Comparison of ENCODE assay signal across 19 cellular contexts in the genomic region with DNA sequence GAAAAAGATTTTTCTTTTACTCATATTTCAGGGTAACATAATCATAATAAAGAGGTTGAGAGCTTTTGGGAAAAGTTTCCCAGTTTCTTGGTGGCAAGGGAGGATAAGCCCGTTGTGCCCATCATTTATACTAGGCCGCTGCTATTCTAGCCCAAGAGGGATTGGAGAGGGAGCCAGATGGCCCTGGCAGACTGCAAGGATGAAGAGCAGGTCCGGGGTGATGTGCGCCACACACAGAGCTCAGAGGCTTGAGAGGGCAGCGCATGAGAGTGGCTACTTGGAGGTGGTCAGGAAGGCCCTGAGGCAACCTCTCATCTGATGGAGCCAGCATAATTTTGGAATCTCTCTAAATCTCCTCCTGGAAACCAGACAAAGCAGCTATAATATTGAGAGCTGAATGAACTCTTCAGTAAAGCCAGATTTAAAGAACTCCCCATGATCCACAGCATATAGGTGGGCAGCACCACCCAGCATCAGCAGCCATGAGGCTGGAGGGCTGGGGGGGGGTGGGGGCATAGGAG.
A peak's percentile ranks its signal among the peaks of the same experiment; 100 is the strongest.
DNase-seq lines count a peak whose midpoint lies in the region; ATAC-seq and TF ChIP-seq lines count a peak whose summit lies in the region.
"Had no signal": no experiment of that assay in that cellular context is flagged by ENCODE, and none has a peak within 500 bp of the region (broad histone marks: within the 10 kb centered on the region; RNA-seq: fewer than 3 reads in every experiment).

No MANE protein-coding gene starts in this region.

- H3K36me3 ChIP-seq in SK-N-SH (replicated peaks in 1 of 2; ENCODE audit: control insufficient read depth in 1 of 2, insufficient read depth in 2 of 2, low read length in 1 of 2) (no peaks in the 10 kb centered on the region), osteoblast (ENCODE audit: insufficient read depth, low read length) (no peaks in the 10 kb centered on the region)
- H3K36me3 ChIP-seq: SJCRH30 had no signal

- peaks cover 2% of the 10 kb centered on the region for H3K9me3 Mint-ChIP-seq in memory B cell

- no peaks in the 10 kb centered on the region for H3K9me3 ChIP-seq in SK-N-SH
- no peaks in the 10 kb centered on the region for H3K9me3 ChIP-seq in osteoblast (ENCODE audit: low read depth, low read length)
- H3K9me3 ChIP-seq: SJCRH30 had no signal

- POLR2A ChIA-PET in SK-N-SH (lab: Yijun Ruan, JAX) = interaction anchor here (0.6 to 1.5 kb wide), 3 partner anchors 25 to 84 kb away, joined by 3 to 4 read pairs (median 3); no protein-coding TSS in a partner anchor

- TF ChIP-seq EP300 in SK-N-SH (IDR thresholded peaks at IDR 0.05; ENCODE audit: borderline replicate concordance in 1 of 2, low read depth in 1 of 2, low read length in 1 of 2) = peak in 1 of 2 experiments; percentile 74; a peak in 2 of 4 replicates

- no peak for TF ChIP-seq CTCF in SK-N-SH (IDR thresholded peaks at IDR 0.05)
- no peak for TF ChIP-seq CTCF in osteoblast (IDR thresholded peaks at IDR 0.05; ENCODE audit: extremely low read depth, low read depth, low read length)

- no peak overlapping the region for H3K4me3 Mint-ChIP-seq in memory B cell
- H3K4me3 Mint-ChIP-seq: CD4-positive, alpha-beta memory T cell; IgD-negative memory B cell had no signal

- H3K4me1 Mint-ChIP-seq in memory B cell = peaks cover 4% of the 10 kb centered on the region

- no peaks in the 10 kb centered on the region for H3K27me3 ChIP-seq in SK-N-SH (ENCODE audit: insufficient read depth)
- no peaks in the 10 kb centered on the region for H3K27me3 ChIP-seq in osteoblast (ENCODE audit: insufficient read depth, low read length)
- H3K27me3 ChIP-seq: BLaER1 treated with 17β-estradiol and CSF1 and Interleukin-3, amounts not matched to agents 10 nM and 100 nM; SJCRH30 had no signal

- H3K4me3 ChIP-seq in SK-N-SH (ENCODE audit: low read depth in 2 of 2, low read length in 1 of 2) (no peak overlapping the region), osteoblast (ENCODE audit: insufficient read depth, low read length) (no peak overlapping the region)
- H3K4me3 ChIP-seq: BLaER1 treated with 17β-estradiol and CSF1 and Interleukin-3, amounts not matched to agents 10 nM and 100 nM; GM12878; SJCRH30 had no signal

- H3K27ac ChIP-seq in SK-N-SH (ENCODE audit: low read depth in 2 of 2, low read length in 1 of 2) (peak overlapping the region in 1 of 2 experiments; percentile 91; a peak in 2 of 4 replicates), osteoblast (ENCODE audit: low read depth, low read length) (no peak overlapping the region)
- H3K27ac ChIP-seq: 22Rv1; BLaER1 treated with 17β-estradiol and CSF1 and Interleukin-3, amounts not matched to agents 10 nM and 100 nM; SJCRH30 had no signal

- H3K4me1 ChIP-seq in SK-N-SH (ENCODE audit: control insufficient read depth in 1 of 2, insufficient read depth in 2 of 2, low read depth in 1 of 2, low read length in 1 of 2) = peaks cover 0 to 41% of the 10 kb centered on the region in 2 experiments; a peak in 2 of 4 replicates
- no peaks in the 10 kb centered on the region for H3K4me1 ChIP-seq in osteoblast (ENCODE audit: insufficient read depth, low read length)

- H3K79me2 ChIP-seq in SK-N-SH (ENCODE audit: insufficient read depth) (no peaks in the 10 kb centered on the region), osteoblast (ENCODE audit: insufficient read depth, low read length) (peaks cover 14% of the 10 kb centered on the region)

- no peaks in the 10 kb centered on the region for H3K27me3 Mint-ChIP-seq in memory B cell
- H3K27me3 Mint-ChIP-seq: CD4-positive, alpha-beta memory T cell; IgD-negative memory B cell had no signal

- H3K27ac Mint-ChIP-seq in memory B cell = peak overlapping the region; percentile 54
- H3K27ac Mint-ChIP-seq: CD4-positive, alpha-beta memory T cell; IgD-negative memory B cell had no signal

- CTCF ChIA-PET in SK-N-SH (lab: Yijun Ruan, JAX) = interaction anchor here (0.6 to 1.3 kb wide), 5 partner anchors 82 to 200 kb away, joined by 3 to 5 read pairs (median 4); no protein-coding TSS in a partner anchor

- peaks cover 7% of the 10 kb centered on the region; the same call in 1 of the 2 replicates for H4K20me1 ChIP-seq in SK-N-SH (ENCODE audit: insufficient read depth)
- peaks cover 24% of the 10 kb centered on the region for H4K20me1 ChIP-seq in osteoblast (ENCODE audit: insufficient read depth, low read length)

- DNase-seq in DMS 273 (lab: John Stamatoyannopoulos, UW; ENCODE audit: unreplicated experiment) = peak; percentile 61
- no peak for DNase-seq in DMS 273 treated with DMSO at 0.1 percent for 48 hours (lab: John Stamatoyannopoulos, UW)
- DNase-seq in NCI-H2171 (lab: John Stamatoyannopoulos, UW) = peak; percentile 54
- peak; percentile 76 for DNase-seq in SK-N-SH
- no peak for DNase-seq in memory B cell (ENCODE audit: low spot score in 2 of 2)
- DNase-seq in NOMO-1 treated with dmso at 0.1 percent for 144 hours (lab: John Stamatoyannopoulos, UW; ENCODE audit: unreplicated experiment) = no peak
- DNase-seq in osteoblast (ENCODE audit: insufficient read length, low spot score, missing footprints) = no peak
- no peak for DNase-seq in SW 1271 (lab: John Stamatoyannopoulos, UW)
- DNase-seq: ACHN; CD4-positive, alpha-beta memory T cell; DMS53; NCI-H187; NCI-H2107; NCI-H526 treated with DMSO at 0.1 percent for 48 hours; SJCRH30 had no signal

- H3K4me2 ChIP-seq in SK-N-SH (no peak overlapping the region), osteoblast (ENCODE audit: insufficient read depth, low read length) (no peak overlapping the region)
- H3K4me2 ChIP-seq: BLaER1 treated with 17β-estradiol and CSF1 and Interleukin-3, amounts not matched to agents 10 nM and 100 nM had no signal

- H3K36me3 Mint-ChIP-seq in memory B cell = peaks cover 10% of the 10 kb centered on the region

- H2AFZ ChIP-seq in SK-N-SH (ENCODE audit: low read depth) = no peak overlapping the region
- H2AFZ ChIP-seq in osteoblast (ENCODE audit: low read length) = no peak overlapping the region

- H3F3A ChIP-seq in SK-N-SH (replicated peaks; ENCODE audit: insufficient read depth) = no peaks in the 10 kb centered on the region

- no peaks in the 10 kb centered on the region for H3K9me2 ChIP-seq in SK-N-SH

- 91% methylated on average over 3 of the region's 5 CpGs for WGBS in SK-N-SH (ENCODE audit: low lambda C conversion rate)

- peak; percentile 19 for TF ChIP-seq RAD21 in SK-N-SH (IDR thresholded peaks at IDR 0.05; ENCODE audit: low read length)

- no peak overlapping the region for H3K9ac ChIP-seq in SK-N-SH
- H3K9ac ChIP-seq: BLaER1 treated with 17β-estradiol and CSF1 and Interleukin-3, amounts not matched to agents 10 nM and 100 nM had no signal

- no peak for ATAC-seq in memory B cell (ENCODE audit: low read depth)
- ATAC-seq: GM12878 had no signal

TF ChIP-seq in SK-N-SH, 30 proteins besides CTCF, POLR2A, EP300 and RAD21 (continues in another document):
- no peak for TF ChIP-seq RFX5 (IDR thresholded peaks at IDR 0.05; ENCODE audit: low read length)
- no peak for TF ChIP-seq USF2 (IDR thresholded peaks at IDR 0.05; ENCODE audit: borderline replicate concordance, low read depth, low read length)
- no peak for TF ChIP-seq IRF3 (IDR thresholded peaks at IDR 0.05; ENCODE audit: low read depth, low read length)
- TF ChIP-seq CHD2 (IDR thresholded peaks at IDR 0.05; ENCODE audit: low read length, partially characterized antibody) = no peak
- no peak for TF ChIP-seq NRF1 (IDR thresholded peaks at IDR 0.05; ENCODE audit: low read depth, low read length)
- TF ChIP-seq EZH2phosphoT487 (IDR thresholded peaks at IDR 0.05; ENCODE audit: borderline replicate concordance, low read depth) = no peak
- TF ChIP-seq GATA2 (CRISPR knock-in tag; IDR thresholded peaks at IDR 0.05) = 0 out of 2 replicates have a peak, but pooled peaks have one; percentile 36
- no peak for TF ChIP-seq MEF2A (IDR thresholded peaks at IDR 0.05; ENCODE audit: borderline replicate concordance, low read depth)
- TF ChIP-seq FOXJ3 (CRISPR knock-in tag; IDR thresholded peaks at IDR 0.05) = no peak
- TF ChIP-seq TCF12 (IDR thresholded peaks at IDR 0.05) = peak; percentile 30; the same call in 1 of the 2 replicates
- TF ChIP-seq JUND (IDR thresholded peaks at IDR 0.05) = no peak
- TF ChIP-seq RCOR1 (IDR thresholded peaks at IDR 0.05; ENCODE audit: low read length) = peak; percentile 19; the same call in 1 of the 2 replicates
- no peak for TF ChIP-seq ELF1 (IDR thresholded peaks at IDR 0.05)
- no peak for TF ChIP-seq FOSL2 (IDR thresholded peaks at IDR 0.05; ENCODE audit: borderline replicate concordance, low read depth)
- no peak for TF ChIP-seq POLR2AphosphoS5 (IDR thresholded peaks at IDR 0.05; ENCODE audit: low read depth, low read length)

Comparison
In these comparisons a context has a peak if more than half of its experiments do, and no peak if none do; other contexts are left out.
1. DNase-seq: peak in DMS 273 (single experiment), NCI-H2171 (single experiment) and SK-N-SH (single experiment); none in DMS 273 treated with DMSO at 0.1 percent for 48 hours (single experiment), memory B cell (0 of 2), NOMO-1 treated with dmso at 0.1 percent for 144 hours (single experiment), osteoblast (single experiment) and SW 1271 (0 of 2).